ENCODE assay signal across 8 cellular contexts in genomic region chr17:14302421-14303099, GRCh38. TPM values are rescaled to one million over a fixed set of nuclear protein-coding genes. Genes with fewer than 3 reads are reported as not detected.
DNase-seq lines count a peak whose midpoint lies in the region; ATAC-seq and TF ChIP-seq lines count a peak whose summit lies in the region.

No MANE protein-coding gene starts in this region.

- peak; percentile 70 for DNase-seq in AG09319 (ENCODE audit: extremely low read depth, low read depth)
- DNase-seq in SIG-M5 treated with dmso at 0.1 percent for 504 hours (lab: John Stamatoyannopoulos, UW; ENCODE audit: unreplicated experiment), result peak; percentile 69
- DNase-seq in activated naive CD4-positive, alpha-beta T cell treated with anti-CD3 and anti-CD28 coated beads for 36 hours, result peak; percentile 85
- DNase-seq in globus pallidus (ENCODE audit: low spot score), result peak; percentile 53
- DNase-seq in omental fat pad (ENCODE audit: low spot score), result no peak
- DNase-seq in testis, result peak; percentile 87

- H3K9me3 ChIP-seq in testis, result no peaks in the 10 kb centered on the region

- H3K4me3 ChIP-seq in testis, result peak overlapping the region; percentile 52 to 66

- TF ChIP-seq CTCF in AG09319 (IDR thresholded peaks at IDR 0.05; ENCODE audit: low read depth, low read length) (peak; percentile 57), omental fat pad (IDR thresholded peaks at IDR 0.05) (peak in 2 of 3 donors; percentile 58 to 91), testis (IDR thresholded peaks at IDR 0.05) (peak; percentile 89 to 91 (median 89))

- no peaks in the 10 kb centered on the region for H3K27me3 ChIP-seq in testis

- H3K36me3 Mint-ChIP-seq in activated naive CD4-positive, alpha-beta T cell treated with anti-CD3 and anti-CD28 coated beads for 36 hours (ENCODE audit: low read depth), result peaks cover 27% of the 10 kb centered on the region

- CTCF ChIA-PET in activated naive CD4-positive, alpha-beta T cell treated with anti-CD3 and anti-CD28 coated beads for 36 hours (lab: Charles Lee), result interaction anchor here (0.7 to 2.5 kb wide), 13 partner anchors 15 to 704 kb away, joined by 3 to 9 read pairs (median 3); no protein-coding TSS in a partner anchor

- H3K36me3 ChIP-seq in testis (ENCODE audit: low read depth, missing control alignments), result no peaks in the 10 kb centered on the region

- H3K4me1 Mint-ChIP-seq in activated naive CD4-positive, alpha-beta T cell treated with anti-CD3 and anti-CD28 coated beads for 36 hours (ENCODE audit: low read depth), result peaks cover 49% of the 10 kb centered on the region

- no peak overlapping the region for H3K27ac ChIP-seq in testis

- TF ChIP-seq POLR2A in testis (IDR thresholded peaks at IDR 0.05), result no peak

- ATAC-seq in GM18909 (IDR thresholded peaks at IDR 0.05; ENCODE audit: poor library complexity, unreplicated experiment) (peak; percentile 73), HG03378 (IDR thresholded peaks at IDR 0.05; ENCODE audit: unreplicated experiment) (peak; percentile 34), omental fat pad (ENCODE audit: low FRiP score) (peak; percentile 70)

- intact Hi-C loops in activated naive CD4-positive, alpha-beta T cell treated with anti-CD3 and anti-CD28 coated beads for 36 hours (cut with micrococcal nuclease), result loop anchor here (1.0 to 10.0 kb wide), 10 partner anchors 35 to 1270 kb away; no protein-coding TSS in a partner anchor
- intact Hi-C loops in testis (cut with DNase I; ENCODE audit: low total_unique reads), result loop anchor here (10.0 kb wide), 1 partner anchor 708 kb away; no protein-coding TSS in a partner anchor

- H3K4me3 Mint-ChIP-seq in activated naive CD4-positive, alpha-beta T cell treated with anti-CD3 and anti-CD28 coated beads for 36 hours, result peak overlapping the region; percentile 89

- peak overlapping the region; percentile 95 for H3K27ac Mint-ChIP-seq in activated naive CD4-positive, alpha-beta T cell treated with anti-CD3 and anti-CD28 coated beads for 36 hours

- H3K4me1 ChIP-seq in testis, result peaks cover 5% of the 10 kb centered on the region

- H3K9me3 Mint-ChIP-seq in activated naive CD4-positive, alpha-beta T cell treated with anti-CD3 and anti-CD28 coated beads for 36 hours, result no peaks in the 10 kb centered on the region

- H3K27me3 Mint-ChIP-seq in activated naive CD4-positive, alpha-beta T cell treated with anti-CD3 and anti-CD28 coated beads for 36 hours (ENCODE audit: low read depth), result peaks cover 17% of the 10 kb centered on the region

- WGBS in testis, 2 donors, result 0 to 1% methylated on average over 3 to 51 of the region's 64 CpGs

RNA-seq across cellular contexts. Expression of gene HS3ST3B1, which starts 1.7 kb away (rescaled TPM):
- 10 to 100 TPM; 23.2 to 26.0 TPM for total RNA-seq in activated naive CD4-positive, alpha-beta T cell treated with anti-CD3 and anti-CD28 coated beads for 36 hours
- total RNA-seq in omental fat pad (1 to 10 TPM; 1.3 to 5.8 (median 4.8) TPM), testis (1 to 10 TPM; 1.5 to 1.9 TPM)
- 2.1 TPM for polyA plus RNA-seq in testis (ENCODE audit: insufficient read depth, low read depth, low replicate concordance)
